ENCODE assay signal across 34 cellular contexts in genomic region chr19:51503428-51503827, GRCh38. TPM values are rescaled to one million over a fixed set of nuclear protein-coding genes. Genes with fewer than 3 reads are reported as not detected.
DNase-seq lines count a peak whose midpoint lies in the region; ATAC-seq and TF ChIP-seq lines count a peak whose summit lies in the region.
"Had no signal": no experiment of that assay in that cellular context is flagged by ENCODE, and none has a peak within 500 bp of the region (broad histone marks: within the 10 kb centered on the region; RNA-seq: fewer than 3 reads in every experiment).

No MANE protein-coding gene starts in this region.

- peak; percentile 31 for ATAC-seq in left lung
- no peak for ATAC-seq in upper lobe of left lung (ENCODE audit: low FRiP score in 2 of 2)
- ATAC-seq: activated naive CD8-positive, alpha-beta T cell treated with anti-CD3 and anti-CD28 coated beads, Interleukin-2, amount 50 U/mL, for 24 hours; effector memory CD8-positive, alpha-beta T cell had no signal

- TF ChIP-seq POLR2A in upper lobe of left lung (IDR thresholded peaks at IDR 0.05): no peak

- H3K27ac ChIP-seq in left lung: peak overlapping the region in 1 of 2 donors; percentile 45
- H3K27ac ChIP-seq in upper lobe of left lung: no peak overlapping the region
- H3K27ac ChIP-seq: GM23248, RWPE1, tibial nerve had no signal

- intact Hi-C loops in left lung (cut with DNase I): no loop called here

- peaks cover 0 to 11% of the 10 kb centered on the region in 2 donors for H3K27me3 ChIP-seq in left lung
- no peaks in the 10 kb centered on the region for H3K27me3 ChIP-seq in upper lobe of left lung
- H3K27me3 ChIP-seq: tibial nerve had no signal

- H3K4me3 ChIP-seq in left lung (no peak overlapping the region), upper lobe of left lung (no peak overlapping the region)
- H3K4me3 ChIP-seq: GM23248, tibial nerve had no signal

- no peak for TF ChIP-seq CTCF in left lung (IDR thresholded peaks at IDR 0.05)
- no peak for TF ChIP-seq CTCF in upper lobe of left lung (IDR thresholded peaks at IDR 0.05)

- WGBS in upper lobe of left lung, 2 donors: 52 to 75% methylated on average over 5 of the region's 5 CpGs

- H3K9me3 ChIP-seq in left lung (peaks cover 0 to 11% of the 10 kb centered on the region in 2 donors), upper lobe of left lung (no peaks in the 10 kb centered on the region)

- H3K4me1 ChIP-seq in left lung: peaks cover 0 to 34% of the 10 kb centered on the region in 2 donors
- peaks cover 0 to 3% (median 0%) of the 10 kb centered on the region in 4 donors for H3K4me1 ChIP-seq in upper lobe of left lung
- H3K4me1 ChIP-seq: tibial nerve had no signal

- no peaks in the 10 kb centered on the region for H3K36me3 ChIP-seq in left lung
- H3K36me3 ChIP-seq in upper lobe of left lung: no peaks in the 10 kb centered on the region
- H3K36me3 ChIP-seq: tibial nerve had no signal

- peak; percentile 2 for DNase-seq in SKM-1 (lab: John Stamatoyannopoulos, UW; ENCODE audit: unreplicated experiment)
- DNase-seq in SKM-1 treated with dmso at 0.1 percent for 144 hours (lab: John Stamatoyannopoulos, UW; ENCODE audit: unreplicated experiment): no peak
- DNase-seq in NOMO-1 treated with DMSO at 0.1 percent for 48 hours (lab: John Stamatoyannopoulos, UW; ENCODE audit: unreplicated experiment): peak; percentile 69
- no peak for DNase-seq in left lung
- no peak for DNase-seq in upper lobe of left lung
- DNase-seq in NCI-H748 treated with DMSO at 0.1 percent for 48 hours (lab: John Stamatoyannopoulos, UW): no peak
- no peak for DNase-seq in NCI-H2107 (lab: John Stamatoyannopoulos, UW)
- no peak for DNase-seq in NCI-H1930 (lab: John Stamatoyannopoulos, UW)
- DNase-seq: 8988T; activated CD4-positive, alpha-beta memory T cell treated with anti-CD3 and anti-CD28 coated beads, Interleukin-2, amount 10 ng/mL, durations not matched to agents 7 days and 5 days; activated CD4-positive, alpha-beta T cell treated with anti-CD3 and anti-CD28 coated beads for 1 hour; activated CD8-positive, alpha-beta memory T cell treated with anti-CD3 and anti-CD28 coated beads, Interleukin-2, amount 50 U/mL, for 4 hours; activated naive CD4-positive, alpha-beta T cell; activated naive CD8-positive, alpha-beta T cell treated with anti-CD3 and anti-CD28 coated beads, Interleukin-2, amount 50 U/mL, for 24 hours; CD4-positive, alpha-beta T cell; cortex of kidney; DND-41; effector memory CD8-positive, alpha-beta T cell; glutamatergic neuron; GM23248; naive B cell; NCI-H1105 treated with DMSO at 0.1 percent for 48 hours; NCI-H2029; NCI-H226; occipital lobe; OCI-M1; stimulated activated CD4-positive, alpha-beta T cell treated with anti-CD3 and anti-CD28 coated beads, Interleukin-4, amount 100 ng/mL, for 1 hour had no signal

- no peak for TF ChIP-seq EP300 in upper lobe of left lung (IDR thresholded peaks at IDR 0.05)

RNA-seq across cellular contexts. Expression of gene SIGLEC12, which starts 1.8 kb away (rescaled TPM):
- 1 to 10 TPM; 1.3 to 1.9 TPM for total RNA-seq in left lung
- total RNA-seq in upper lobe of left lung: 1 to 10 TPM in 4 of 6 donors, under 1 TPM in 1, not detected in 1; 0.30 to 4.5 (median 3.3) TPM
- total RNA-seq: cardiac septum; CD4-positive, alpha-beta T cell; GM23248; mesothelial cell of epicardium; occipital lobe; SK-MEL-5; T-helper 1 cell treated with Interleukin-12 subunit alpha and Interleukin-12 subunit beta and Interleukin-4 antibody, amounts not matched to agents 30 ng/mL and 1 ng/mL, for 36 hours had no signal

RNA-seq across cellular contexts. Expression of gene CEACAM18, which starts 25.1 kb away (rescaled TPM):
- not detected for total RNA-seq in left lung
- total RNA-seq in upper lobe of left lung: not detected
- total RNA-seq: activated CD4-positive, alpha-beta memory T cell treated with anti-CD3 and anti-CD28 coated beads, Interleukin-2, amount 10 ng/mL, durations not matched to agents 7 days and 5 days; cardiac septum; CD4-positive, alpha-beta T cell; GM23248; liver; mesothelial cell of epicardium; occipital lobe; SK-MEL-5; T-helper 1 cell treated with Interleukin-12 subunit alpha and Interleukin-12 subunit beta and Interleukin-4 antibody, amounts not matched to agents 30 ng/mL and 1 ng/mL, for 36 hours; tibial nerve had no signal

RNA-seq across cellular contexts. Expression of gene SIGLEC6, which starts 28.0 kb away (rescaled TPM):
- total RNA-seq in left lung (1 to 10 TPM; 1.0 to 3.2 TPM), upper lobe of left lung (1 to 10 TPM in 3 of 6 donors, not detected in 3; 7.2 to 7.9 (median 7.8) TPM)
- total RNA-seq: GM23248, mesothelial cell of epicardium, occipital lobe, SK-MEL-5 had no signal

RNA-seq across cellular contexts. Expression of gene SIGLEC8, which starts 45.2 kb away (rescaled TPM):
- total RNA-seq in left lung (under 1 TPM; 0.87 to 0.99 TPM), upper lobe of left lung (1 to 10 TPM in 3 of 6 donors, under 1 TPM in 3; 0.78 to 4.2 (median 1.8) TPM)
- total RNA-seq: activated CD4-positive, alpha-beta memory T cell treated with anti-CD3 and anti-CD28 coated beads, Interleukin-2, amount 10 ng/mL, durations not matched to agents 7 days and 5 days; cardiac septum; CD4-positive, alpha-beta T cell; GM23248; mesothelial cell of epicardium; SK-MEL-5; T-helper 1 cell treated with Interleukin-12 subunit alpha and Interleukin-12 subunit beta and Interleukin-4 antibody, amounts not matched to agents 30 ng/mL and 1 ng/mL, for 36 hours had no signal

Comparison
In these comparisons a context has a peak if more than half of its experiments do, and no peak if none do; other contexts are left out.
1. DNase-seq: peak in SKM-1 (single experiment) and NOMO-1 treated with DMSO at 0.1 percent for 48 hours (single experiment); none in SKM-1 treated with dmso at 0.1 percent for 144 hours (single experiment), left lung (0 of 2), upper lobe of left lung (0 of 2), NCI-H748 treated with DMSO at 0.1 percent for 48 hours (single experiment), NCI-H2107 (single experiment) and NCI-H1930 (0 of 2).